Comparison of ENCODE assay signal across 1 cellular context in genomic region chr1:21164266-21164665, GRCh38.
TF ChIP-seq lines count a peak whose summit lies in the region.

No MANE protein-coding gene starts in this region.

TF ChIP-seq in K562, 482 proteins besides CTCF, POLR2A, EP300 and RAD21:
- TF ChIP-seq TOE1 (IDR thresholded peaks at IDR 0.05; ENCODE audit: borderline replicate concordance) (no peak), TOE1 (CRISPR knock-in tag; IDR thresholded peaks at IDR 0.05; ENCODE audit: borderline replicate concordance, low read depth) (no peak), E4F1 (CRISPR knock-in tag; IDR thresholded peaks at IDR 0.05; ENCODE audit: borderline replicate concordance) (no peak), ZNF518B (CRISPR knock-in tag; IDR thresholded peaks at IDR 0.05) (no peak), WHSC1 (IDR thresholded peaks at IDR 0.05; ENCODE audit: low read length) (no peak), CUX1 (CRISPR knock-in tag; IDR thresholded peaks at IDR 0.05) (no peak), ADNP (tag; IDR thresholded peaks at IDR 0.05) (no peak), SP2 (IDR thresholded peaks at IDR 0.05; ENCODE audit: extremely low read depth, low read depth, low read length, poor library complexity, severe bottlenecking) (no peak), SNIP1 (IDR thresholded peaks at IDR 0.05; ENCODE audit: low read depth) (no peak), LARP7 (IDR thresholded peaks at IDR 0.05) (no peak), MIER1 (IDR thresholded peaks at IDR 0.05; ENCODE audit: low read depth) (no peak), ZFPM2 (CRISPR knock-in tag; IDR thresholded peaks at IDR 0.05) (no peak)
